9 cellular contexts compared by ENCODE assay signal in the genomic region with DNA sequence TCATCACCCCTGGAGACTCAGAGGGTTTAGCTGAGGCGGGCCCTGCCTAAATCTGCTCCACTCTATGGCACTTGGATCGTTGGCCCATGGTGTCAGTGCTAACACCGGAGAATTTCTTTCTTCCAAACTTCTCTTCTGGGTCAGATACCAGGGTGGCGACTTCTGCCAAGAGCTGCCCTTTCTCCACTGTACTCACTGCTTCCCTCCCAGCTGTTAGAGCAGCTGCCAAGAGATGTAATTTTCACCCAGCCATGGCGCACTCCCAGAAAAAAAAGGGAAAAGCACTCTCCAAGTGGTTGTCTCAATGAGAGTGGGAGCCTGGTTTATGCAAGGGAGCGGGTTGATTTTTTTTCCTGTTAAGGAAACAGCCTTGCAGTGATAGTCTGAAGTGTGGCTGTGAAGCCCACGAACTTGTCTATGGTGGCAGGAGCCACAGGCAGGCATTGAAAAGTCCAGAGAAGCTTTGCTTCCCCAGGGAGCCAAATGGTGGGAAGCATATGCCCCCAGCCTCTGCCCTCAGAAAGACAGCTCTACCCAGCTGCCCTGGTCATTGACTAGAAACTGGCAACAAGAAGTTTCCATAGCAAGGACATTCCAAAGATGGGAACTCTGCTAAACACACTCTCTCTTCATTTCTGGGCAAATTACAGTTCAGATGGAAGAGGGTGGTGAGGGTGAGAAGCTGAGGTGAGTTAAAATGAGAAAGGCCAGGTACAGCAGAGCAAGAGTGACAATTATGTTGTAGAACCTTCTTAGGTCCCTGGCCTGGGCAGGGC. TPM values are rescaled to one million over a fixed set of nuclear protein-coding genes. Genes with fewer than 3 reads are reported as not detected.
DNase-seq lines count a peak whose midpoint lies in the region; TF ChIP-seq lines count a peak whose summit lies in the region.
"Had no signal": no experiment of that assay in that cellular context is flagged by ENCODE, and none has a peak within 500 bp of the region (broad histone marks: within the 10 kb centered on the region; RNA-seq: fewer than 3 reads in every experiment).

No MANE protein-coding gene starts in this region.

- H3K4me1 Mint-ChIP-seq in osteocyte (ENCODE audit: unreplicated experiment) = peaks cover 63% of the 10 kb centered on the region
- H3K4me1 Mint-ChIP-seq in progenitor cell of endocrine pancreas (ENCODE audit: low read depth) = peaks cover 9% of the 10 kb centered on the region

- H3K27me3 Mint-ChIP-seq in osteocyte (ENCODE audit: unreplicated experiment) (no peaks in the 10 kb centered on the region), progenitor cell of endocrine pancreas (no peaks in the 10 kb centered on the region)

- no peak overlapping the region for H3K4me3 Mint-ChIP-seq in osteocyte (ENCODE audit: unreplicated experiment)
- no peak overlapping the region for H3K4me3 Mint-ChIP-seq in progenitor cell of endocrine pancreas (ENCODE audit: low read depth)

- H4K20me1 ChIP-seq in fibroblast of lung (ENCODE audit: control insufficient read depth, extremely low read depth, insufficient read depth, low read length) (no peaks in the 10 kb centered on the region), smooth muscle cell (ENCODE audit: low read depth) (no peaks in the 10 kb centered on the region)

- H3K4me2 ChIP-seq in fibroblast of lung (ENCODE audit: extremely low read depth, insufficient read depth, low read length) (no peak overlapping the region), smooth muscle cell (no peak overlapping the region)

- H3K27ac Mint-ChIP-seq in osteocyte (ENCODE audit: unreplicated experiment) = peak overlapping the region; percentile 87
- no peak overlapping the region for H3K27ac Mint-ChIP-seq in progenitor cell of endocrine pancreas

- H3K27ac ChIP-seq in 22Rv1 (peak overlapping the region; percentile 77), fibroblast of lung (ENCODE audit: insufficient read depth, low read length) (peak overlapping the region; percentile 4), smooth muscle cell (ENCODE audit: low read depth) (no peak overlapping the region)

- no peaks in the 10 kb centered on the region for H3K79me2 ChIP-seq in fibroblast of lung (ENCODE audit: control insufficient read depth, insufficient read depth, low read length)
- H3K79me2 ChIP-seq in smooth muscle cell (ENCODE audit: low read depth) = no peaks in the 10 kb centered on the region

- peaks cover 10% of the 10 kb centered on the region for H3F3A ChIP-seq in smooth muscle cell (ENCODE audit: low read depth)

- no peaks in the 10 kb centered on the region for H3K27me3 ChIP-seq in fibroblast of lung (ENCODE audit: control insufficient read depth, insufficient read depth, low read length)
- H3K27me3 ChIP-seq in smooth muscle cell (ENCODE audit: low read depth) = no peaks in the 10 kb centered on the region

- no peak for TF ChIP-seq CTCF in 22Rv1 (IDR thresholded peaks at IDR 0.05)
- no peak for TF ChIP-seq CTCF in fibroblast of lung (conservative IDR thresholded peaks at IDR 0.05 in 1 of 2, IDR thresholded peaks at IDR 0.05 in 1 of 2; ENCODE audit: low read depth in 1 of 2, low read length in 2 of 2)
- no peak for TF ChIP-seq CTCF in osteocyte (IDR thresholded peaks at IDR 0.05)
- TF ChIP-seq CTCF in smooth muscle cell (IDR thresholded peaks at IDR 0.05; ENCODE audit: borderline replicate concordance, insufficient read depth, poor library complexity, severe bottlenecking) = no peak
- no peak for TF ChIP-seq CTCF in progenitor cell of endocrine pancreas (IDR thresholded peaks at IDR 0.05; ENCODE audit: unreplicated experiment)

- 85% methylated on average over 7 of the region's 7 CpGs for WGBS in smooth muscle cell (ENCODE audit: low lambda C conversion rate)

- H3K9me3 Mint-ChIP-seq in osteocyte (ENCODE audit: unreplicated experiment) (no peaks in the 10 kb centered on the region), progenitor cell of endocrine pancreas (ENCODE audit: low read depth) (no peaks in the 10 kb centered on the region)

- peaks cover 38% of the 10 kb centered on the region for H3K4me1 ChIP-seq in fibroblast of lung (ENCODE audit: control insufficient read depth, extremely low read depth, insufficient read depth, low read length)
- no peaks in the 10 kb centered on the region for H3K4me1 ChIP-seq in smooth muscle cell (ENCODE audit: low read depth)

- no peak overlapping the region for H3K4me3 ChIP-seq in fibroblast of lung (replicated peaks in 1 of 4; ENCODE audit: control extremely low read depth in 1 of 4, insufficient read depth in 1 of 4, low read depth in 3 of 4, low read length in 4 of 4)
- no peak overlapping the region for H3K4me3 ChIP-seq in smooth muscle cell

- no peak overlapping the region for H2AFZ ChIP-seq in fibroblast of lung (ENCODE audit: low read length)
- H2AFZ ChIP-seq in smooth muscle cell (ENCODE audit: low read depth) = no peak overlapping the region

- peaks cover 5% of the 10 kb centered on the region for H3K36me3 ChIP-seq in fibroblast of lung (ENCODE audit: control insufficient read depth, insufficient read depth, low read length)
- no peaks in the 10 kb centered on the region for H3K36me3 ChIP-seq in smooth muscle cell (ENCODE audit: low read depth)

- DNase-seq in NCI-H2227 treated with DMSO at 0.1 percent for 48 hours (lab: John Stamatoyannopoulos, UW) (peak; percentile 4), fibroblast of lung (ENCODE audit: low read depth in 2 of 2) (peak in 1 of 2 donors; percentile 60), osteocyte (ENCODE audit: extremely low spot score, unreplicated experiment) (no peak), smooth muscle cell (lab: John Stamatoyannopoulos, UW; ENCODE audit: unreplicated experiment) (no peak), progenitor cell of endocrine pancreas (ENCODE audit: low spot score, unreplicated experiment) (no peak), NCI-H1930 (lab: John Stamatoyannopoulos, UW) (no peak), T1000 (lab: John Stamatoyannopoulos, UW) (no peak)
- DNase-seq: activated CD8-positive, alpha-beta memory T cell treated with anti-CD3 and anti-CD28 coated beads for 24 hours had no signal

- H3K9ac ChIP-seq in fibroblast of lung (ENCODE audit: insufficient read depth, low read length) (no peak overlapping the region), smooth muscle cell (ENCODE audit: low read depth) (no peak overlapping the region)

- H3K9me3 ChIP-seq in fibroblast of lung (ENCODE audit: control insufficient read depth, insufficient read depth, low read depth, low read length) = no peaks in the 10 kb centered on the region
- no peaks in the 10 kb centered on the region for H3K9me3 ChIP-seq in smooth muscle cell (replicated peaks; ENCODE audit: low read depth)

- H3K36me3 Mint-ChIP-seq in osteocyte (ENCODE audit: unreplicated experiment) (peaks cover 19% of the 10 kb centered on the region), progenitor cell of endocrine pancreas (ENCODE audit: insufficient read depth) (peaks cover 10% of the 10 kb centered on the region)

RNA-seq across cellular contexts. Expression of gene PCSK7, which starts 10.7 kb away (rescaled TPM):
- total RNA-seq in fibroblast of lung (26.5 and 38.3 TPM in 2 replicates), osteocyte (57.5 and 65.0 TPM in 2 replicates), smooth muscle cell (20.8 and 36.4 TPM in 2 replicates), progenitor cell of endocrine pancreas (59.4 and 62.3 TPM in 2 replicates)
- polyA plus RNA-seq in fibroblast of lung (26.8 and 28.2 TPM in 2 replicates), smooth muscle cell (23.5 and 40.7 TPM in 2 replicates)
- 33.6 and 41.3 TPM in 2 replicates for polyA plus RNA-seq in fibroblast of lung (2012)
- 70.5 and 77.2 TPM in 2 replicates for polyA minus RNA-seq in fibroblast of lung (ENCODE audit: low replicate concordance)

RNA-seq across cellular contexts. Expression of gene RNF214, which starts 11.3 kb away (rescaled TPM):
- 11.3 and 13.4 TPM in 2 replicates for total RNA-seq in fibroblast of lung
- polyA plus RNA-seq in fibroblast of lung = 12.1 and 12.9 TPM in 2 replicates
- polyA plus RNA-seq in fibroblast of lung (2012) = 10.2 and 10.3 TPM in 2 replicates
- 56.7 and 83.1 TPM in 2 replicates for polyA minus RNA-seq in fibroblast of lung (ENCODE audit: low replicate concordance)
- 32.8 and 34.2 TPM in 2 replicates for total RNA-seq in osteocyte
- total RNA-seq in smooth muscle cell = 12.6 and 15.8 TPM in 2 replicates
- polyA plus RNA-seq in smooth muscle cell = 10.9 and 17.3 TPM in 2 replicates
- 53.9 and 55.8 TPM in 2 replicates for total RNA-seq in progenitor cell of endocrine pancreas

RNA-seq across cellular contexts. Expression of gene TAGLN, which starts 22.0 kb away (rescaled TPM):
- total RNA-seq in fibroblast of lung (608 and 824 TPM in 2 replicates), osteocyte (711 and 715 TPM in 2 replicates), smooth muscle cell (1,972 and 2,130 TPM in 2 replicates), progenitor cell of endocrine pancreas (41.4 and 72.6 TPM in 2 replicates)
- polyA plus RNA-seq in fibroblast of lung (1,148 and 4,435 TPM in 2 replicates), smooth muscle cell (2,069 and 2,250 TPM in 2 replicates)
- 941 and 3,722 TPM in 2 replicates for polyA plus RNA-seq in fibroblast of lung (2012)
- polyA minus RNA-seq in fibroblast of lung (ENCODE audit: low replicate concordance) = 269 and 1,364 TPM in 2 replicates

RNA-seq across cellular contexts. Expression of gene SIDT2, which starts 42.6 kb away (rescaled TPM):
- total RNA-seq in fibroblast of lung (10.3 and 23.5 TPM in 2 replicates), osteocyte (65.5 and 67.3 TPM in 2 replicates), smooth muscle cell (24.7 and 35.0 TPM in 2 replicates), progenitor cell of endocrine pancreas (44.7 and 52.6 TPM in 2 replicates)
- polyA plus RNA-seq in fibroblast of lung (24.3 and 27.2 TPM in 2 replicates), smooth muscle cell (11.6 and 21.2 TPM in 2 replicates)
- polyA plus RNA-seq in fibroblast of lung (2012) = 32.9 and 42.1 TPM in 2 replicates
- 219 and 284 TPM in 2 replicates for polyA minus RNA-seq in fibroblast of lung (ENCODE audit: low replicate concordance)
